Comparison of ENCODE assay signal across 8 cellular contexts in genomic region chr12:12721251-12721689, GRCh38. TPM values are rescaled to one million over a fixed set of nuclear protein-coding genes. Genes with fewer than 3 reads are reported as not detected.
DNase-seq lines count a peak whose midpoint lies in the region; ATAC-seq and TF ChIP-seq lines count a peak whose summit lies in the region.

No MANE protein-coding gene starts in this region.

- H3K27ac ChIP-seq in heart left ventricle: peak overlapping the region in 9 of 12 donors; percentile 17 to 100 (median 99)
- H3K27ac ChIP-seq in foreskin keratinocyte: peak overlapping the region; percentile 90
- peak overlapping the region; percentile 98 to 100 (median 100) for H3K27ac ChIP-seq in upper lobe of left lung

- peaks cover 25 to 44% (median 33%) of the 10 kb centered on the region in 3 donors for H3K4me1 Mint-ChIP-seq in T-cell

- H3K27me3 ChIP-seq in heart left ventricle: no peaks in the 10 kb centered on the region
- no peaks in the 10 kb centered on the region for H3K27me3 ChIP-seq in foreskin keratinocyte
- no peaks in the 10 kb centered on the region for H3K27me3 ChIP-seq in upper lobe of left lung

- CTCF ChIA-PET in T-cell (lab: Charles Lee): interaction anchor here (0.6 to 5.8 kb wide), 4 partner anchors 16 to 1740 kb away, joined by 4 to 46 read pairs (median 6); no protein-coding TSS in a partner anchor

- H3K27me3 Mint-ChIP-seq in T-cell: no peaks in the 10 kb centered on the region

- no peak for TF ChIP-seq POLR2A in heart left ventricle (IDR thresholded peaks at IDR 0.05)
- TF ChIP-seq POLR2A in upper lobe of left lung (IDR thresholded peaks at IDR 0.05): no peak

- H3K27ac Mint-ChIP-seq in T-cell: peak overlapping the region; percentile 90 to 97

- POLR2A ChIA-PET in T-cell (lab: Charles Lee): interaction anchor here (0.6 to 2.2 kb wide), 6 partner anchors 16 to 389 kb away, joined by 3 to 12 read pairs (median 4); partner anchors contain the start of gene BORCS5 (in 1 of the 2)

- ATAC-seq in heart left ventricle: no peak
- ATAC-seq in Right ventricle myocardium inferior: no peak
- no peak for ATAC-seq in T-cell (replicated peaks in 1 of 4)
- no peak for ATAC-seq in foreskin keratinocyte
- ATAC-seq in upper lobe of left lung (ENCODE audit: low FRiP score in 2 of 2): no peak

- TF ChIP-seq CTCF in heart left ventricle (IDR thresholded peaks at IDR 0.05) (no peak), foreskin keratinocyte (conservative IDR thresholded peaks at IDR 0.05) (no peak), upper lobe of left lung (IDR thresholded peaks at IDR 0.05) (no peak)

- peaks cover 0 to 55% (median 38%) of the 10 kb centered on the region in 12 donors for H3K4me1 ChIP-seq in heart left ventricle
- H3K4me1 ChIP-seq in foreskin keratinocyte: peaks cover 25% of the 10 kb centered on the region
- peaks cover 29 to 36% (median 32%) of the 10 kb centered on the region in 4 donors for H3K4me1 ChIP-seq in upper lobe of left lung

- H3K9me3 ChIP-seq in heart left ventricle (no peaks in the 10 kb centered on the region), upper lobe of left lung (no peaks in the 10 kb centered on the region)

- intact Hi-C loops in heart left ventricle (cut with DNase I): loop anchor here in 4 of 10 donors (5.0 to 10.0 kb wide), 2 partner anchors 64 to 66 kb away; partner anchors contain the start of gene APOLD1 (in 4 of the 4)
- intact Hi-C loops in Right ventricle myocardium inferior (cut with DNase I): no loop called here

- peaks cover 43% of the 10 kb centered on the region for H3K36me3 Mint-ChIP-seq in T-cell

- no peak for DNase-seq in heart left ventricle
- no peak for DNase-seq in Right ventricle myocardium inferior (ENCODE audit: missing footprints)
- peak in 21 of 34 experiments; percentile 19 to 74 (median 41) for DNase-seq in T-cell
- peak in 1 of 2 donors; percentile 37 for DNase-seq in foreskin keratinocyte
- DNase-seq in upper lobe of left lung: no peak
- no peak for DNase-seq in NK-92 (lab: John Stamatoyannopoulos, UW; ENCODE audit: unreplicated experiment)
- DNase-seq in NOMO-1 treated with dmso at 0.1 percent for 144 hours (lab: John Stamatoyannopoulos, UW; ENCODE audit: unreplicated experiment): no peak
- no peak for DNase-seq in NCI-H128 (lab: John Stamatoyannopoulos, UW; ENCODE audit: unreplicated experiment)

- H3K4me3 ChIP-seq in heart left ventricle (peak overlapping the region in 6 of 12 donors; percentile 4 to 94 (median 91)), upper lobe of left lung (peak overlapping the region in 1 of 4 donors; percentile 92)

- WGBS in heart left ventricle, 4 donors: 41 to 50% (median 48%) methylated on average over 2 of the region's 2 CpGs
- WGBS in upper lobe of left lung, 2 donors: 29 to 35% methylated on average over 2 of the region's 2 CpGs

- H3K36me3 ChIP-seq in heart left ventricle: peaks cover 0 to 37% (median 30%) of the 10 kb centered on the region in 9 donors
- peaks cover 0 to 33% (median 0%) of the 10 kb centered on the region in 4 donors for H3K36me3 ChIP-seq in upper lobe of left lung

- no peak for TF ChIP-seq EP300 in upper lobe of left lung (IDR thresholded peaks at IDR 0.05)

- no peaks in the 10 kb centered on the region for H3K9me3 Mint-ChIP-seq in T-cell

- H3K4me3 Mint-ChIP-seq in T-cell: peak overlapping the region; percentile 93 to 99 (median 99)

RNA-seq across cellular contexts. Expression of gene CDKN1B, which starts 4.1 kb away (rescaled TPM):
- 10 to 100 TPM; 25.8 to 44.9 (median 35.1) TPM for total RNA-seq in heart left ventricle
- 10 to 100 TPM; 19.0 to 27.4 TPM for polyA plus RNA-seq in heart left ventricle
- total RNA-seq in Right ventricle myocardium inferior: 38.0 TPM
- 100 to 1,000 TPM; 170 to 246 (median 188) TPM for total RNA-seq in T-cell
- total RNA-seq in foreskin keratinocyte: 14.0 and 15.6 TPM in 2 replicates
- 7.3 and 9.1 TPM in 2 replicates for polyA plus RNA-seq in foreskin keratinocyte
- 10 to 100 TPM; 42.1 to 85.5 (median 72.3) TPM for total RNA-seq in upper lobe of left lung

RNA-seq across cellular contexts. Expression of gene GPR19, which starts 25.3 kb away (rescaled TPM):
- total RNA-seq in heart left ventricle (under 1 TPM in 1 of 9 donors, not detected in 8; 0.61 TPM), Right ventricle myocardium inferior (not detected), T-cell (1 to 10 TPM; 1.7 to 5.2 (median 2.2) TPM), foreskin keratinocyte (0.60 and 0.68 TPM in 2 replicates), upper lobe of left lung (not detected)
- polyA plus RNA-seq in heart left ventricle (under 1 TPM in 1 of 2 donors, not detected in 1; 0.04 TPM), foreskin keratinocyte (0.36 and 0.51 TPM in 2 replicates)

Comparison
In these comparisons a context has a peak if more than half of its experiments do, and no peak if none do; other contexts are left out.
1. DNase-seq: peak in T-cell (21 of 34); none in heart left ventricle (0 of 5), Right ventricle myocardium inferior (single experiment), upper lobe of left lung (0 of 2), NK-92 (single experiment), NOMO-1 treated with dmso at 0.1 percent for 144 hours (single experiment) and NCI-H128 (single experiment).
2. Peak in every context shown above with its lines, with median percentiles within 50 percentile points of each other: H3K27ac ChIP-seq.